8 cellular contexts compared by ENCODE assay signal in the genomic region with DNA sequence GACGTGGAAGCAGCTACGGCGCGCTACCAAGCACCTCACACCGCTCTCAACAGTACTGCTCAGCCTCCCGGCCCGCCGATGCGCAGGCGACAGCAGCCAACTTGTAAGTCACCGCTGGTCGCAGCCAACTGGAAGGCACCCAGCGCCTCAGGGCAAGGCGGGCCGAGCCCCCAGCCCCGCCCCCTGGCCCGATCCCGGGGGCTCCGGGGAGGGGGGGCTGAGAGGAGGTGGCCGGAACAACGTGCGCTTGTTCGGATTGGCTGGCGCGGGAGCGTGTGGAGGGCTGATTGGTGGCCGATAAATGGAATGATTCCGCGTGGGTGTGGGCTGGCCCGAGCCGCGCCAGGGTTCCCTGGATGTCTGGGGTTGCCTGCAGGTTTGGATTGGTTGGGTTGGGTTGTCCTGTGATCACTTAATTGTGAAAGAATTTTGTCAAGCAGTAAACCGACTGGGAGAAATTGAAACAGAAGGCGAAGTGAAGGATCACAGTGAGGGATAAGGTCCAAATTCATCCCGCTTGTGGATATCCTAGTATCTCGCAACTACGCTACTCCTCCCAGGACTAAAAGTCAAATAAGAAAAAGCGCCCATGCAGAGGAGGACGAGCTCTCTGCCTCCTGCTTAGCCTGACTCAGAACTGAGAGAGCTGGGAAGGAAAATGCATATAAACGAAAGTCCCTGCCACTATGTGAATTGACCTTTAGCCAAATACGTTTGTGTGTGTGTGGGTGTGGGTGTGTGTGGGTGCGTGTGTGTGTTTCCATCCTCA. TPM values are rescaled to one million over a fixed set of nuclear protein-coding genes. Genes with fewer than 3 reads are reported as not detected.
DNase-seq lines count a peak whose midpoint lies in the region; ATAC-seq and TF ChIP-seq lines count a peak whose summit lies in the region.

A gene with protein sequence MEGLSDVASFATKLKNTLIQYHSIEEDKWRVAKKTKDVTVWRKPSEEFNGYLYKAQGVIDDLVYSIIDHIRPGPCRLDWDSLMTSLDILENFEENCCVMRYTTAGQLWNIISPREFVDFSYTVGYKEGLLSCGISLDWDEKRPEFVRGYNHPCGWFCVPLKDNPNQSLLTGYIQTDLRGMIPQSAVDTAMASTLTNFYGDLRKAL (minus strand): TSS at position 130 of the 769 bp plus-strand sequence. CDS start 5,102 bp downstream, outside the sequence.

- peak; percentile 94 for ATAC-seq in DND-41 (ENCODE audit: insufficient read depth, low read depth)
- peak; percentile 94 for ATAC-seq in GM23338
- peak; percentile 91 for ATAC-seq in activated T-helper 17 cell treated with anti-CD3 and anti-CD28 coated beads, Interleukin-2, amount 50 U/mL, for 72 hours (replicated peaks)
- ATAC-seq in naive thymus-derived CD4-positive, alpha-beta T cell: peak; percentile 97
- peak; percentile 94 to 97 for ATAC-seq in stimulated activated naive B cell treated with anti-CD40 and anti-IgM and Interleukin-4, amounts not matched to agents 10 μg/mL and 1 μg/mL and 100 μg/mL, for 72 hours (replicated peaks)

- CTCF ChIA-PET in RWPE1 (lab: Yijun Ruan, JAX): interaction anchor here (0.6 to 1.3 kb wide), 4 partner anchors 19 to 321 kb away, joined by 3 to 6 read pairs (median 4); no protein-coding TSS in a partner anchor
- CTCF ChIA-PET in naive thymus-derived CD4-positive, alpha-beta T cell (lab: Charles Lee): interaction anchor here (1.7 to 3.4 kb wide), 2 partner anchors 19 to 355 kb away, joined by 5 to 10 read pairs; no protein-coding TSS in a partner anchor

- H3K27me3 ChIP-seq in DND-41 (ENCODE audit: insufficient read depth, low read length, poor library complexity): no peaks in the 10 kb centered on the region
- H3K27me3 ChIP-seq in GM23338 (ENCODE audit: insufficient read depth): no peaks in the 10 kb centered on the region
- H3K27me3 ChIP-seq in fibroblast of lung (ENCODE audit: control insufficient read depth, insufficient read depth, low read length): no peaks in the 10 kb centered on the region
- H3K27me3 ChIP-seq in naive thymus-derived CD4-positive, alpha-beta T cell (ENCODE audit: control insufficient read depth in 2 of 2, insufficient read depth in 2 of 2, low read length in 2 of 2): no peaks in the 10 kb centered on the region

- peak; percentile 9 for TF ChIP-seq CTCF in DND-41 (IDR thresholded peaks at IDR 0.05; ENCODE audit: borderline replicate concordance, extremely low read depth, low read length, poor library complexity, severe bottlenecking)
- TF ChIP-seq CTCF in GM23338 (conservative IDR thresholded peaks at IDR 0.05; ENCODE audit: low read depth in 2 of 2): no peak
- TF ChIP-seq CTCF in RWPE1 (conservative IDR thresholded peaks at IDR 0.05; ENCODE audit: low read depth): no peak
- TF ChIP-seq CTCF in fibroblast of lung (conservative IDR thresholded peaks at IDR 0.05 in 1 of 2, IDR thresholded peaks at IDR 0.05 in 1 of 2; ENCODE audit: low read depth in 1 of 2, low read length in 2 of 2): no peak

- H3K4me3 ChIP-seq in DND-41 (ENCODE audit: low read depth in 1 of 2, low read length in 2 of 2): peak within 1 kb of the TSS; percentile 67 to 75
- peak within 1 kb of the TSS; percentile 77 for H3K4me3 ChIP-seq in GM23338
- H3K4me3 ChIP-seq in fibroblast of lung (replicated peaks in 1 of 4; ENCODE audit: control extremely low read depth in 1 of 4, insufficient read depth in 1 of 4, low read depth in 3 of 4, low read length in 4 of 4): peak within 1 kb of the TSS; percentile 84 to 92 (median 88)
- peak within 1 kb of the TSS; percentile 81 for H3K4me3 ChIP-seq in naive thymus-derived CD4-positive, alpha-beta T cell (ENCODE audit: low read length)

- no peaks in the 10 kb centered on the region for H3K36me3 Mint-ChIP-seq in GM23338 (ENCODE audit: low read depth)
- H3K36me3 Mint-ChIP-seq in activated T-helper 17 cell treated with anti-CD3 and anti-CD28 coated beads, Interleukin-2, amount 50 U/mL, for 72 hours (ENCODE audit: low read depth): peaks cover 43% of the 10 kb centered on the region
- peaks cover 0 to 12% (median 0%) of the 10 kb centered on the region in 5 donors for H3K36me3 Mint-ChIP-seq in naive thymus-derived CD4-positive, alpha-beta T cell
- H3K36me3 Mint-ChIP-seq in stimulated activated naive B cell treated with anti-CD40 and anti-IgM and Interleukin-4, amounts not matched to agents 10 μg/mL and 1 μg/mL and 100 μg/mL, for 72 hours: peaks cover 4 to 7% of the 10 kb centered on the region in 2 donors

- H3K9me3 ChIP-seq in DND-41 (ENCODE audit: insufficient read depth, low read length, severe bottlenecking) (no peaks in the 10 kb centered on the region), fibroblast of lung (ENCODE audit: control insufficient read depth, insufficient read depth, low read depth, low read length) (no peaks in the 10 kb centered on the region)
- H3K9me3 ChIP-seq in naive thymus-derived CD4-positive, alpha-beta T cell (ENCODE audit: control insufficient read depth in 2 of 3, low read length in 3 of 3): no peaks in the 10 kb centered on the region

- peaks cover 56% of the 10 kb centered on the region for H3K4me1 ChIP-seq in DND-41 (ENCODE audit: insufficient read depth, low read length)
- H3K4me1 ChIP-seq in GM23338 (ENCODE audit: insufficient read depth): peaks cover 32% of the 10 kb centered on the region
- H3K4me1 ChIP-seq in fibroblast of lung (ENCODE audit: control insufficient read depth, extremely low read depth, insufficient read depth, low read length): peaks cover 4% of the 10 kb centered on the region
- peaks cover 0 to 14% of the 10 kb centered on the region in 2 donors for H3K4me1 ChIP-seq in naive thymus-derived CD4-positive, alpha-beta T cell (ENCODE audit: control insufficient read depth in 2 of 2, insufficient read depth in 2 of 2, low read length in 2 of 2)

- H4K20me1 ChIP-seq in DND-41 (ENCODE audit: insufficient read depth, low read length): peaks cover 16% of the 10 kb centered on the region; the same call in 1 of the 2 replicates
- H4K20me1 ChIP-seq in GM23338 (replicated peaks; ENCODE audit: insufficient read depth): peaks cover 12% of the 10 kb centered on the region; the same call in 1 of the 2 replicates
- peaks cover 3% of the 10 kb centered on the region for H4K20me1 ChIP-seq in fibroblast of lung (ENCODE audit: control insufficient read depth, extremely low read depth, insufficient read depth, low read length)

- peak within 1 kb of the TSS; percentile 84 for H2AFZ ChIP-seq in DND-41 (ENCODE audit: low read depth, low read length)
- H2AFZ ChIP-seq in GM23338: peak within 1 kb of the TSS; percentile 15; the same call in 1 of the 2 replicates
- peak within 1 kb of the TSS; percentile 86 for H2AFZ ChIP-seq in fibroblast of lung (ENCODE audit: low read length)

- H3K9ac ChIP-seq in DND-41 (ENCODE audit: low read depth, low read length): peak within 1 kb of the TSS; percentile 89
- peak within 1 kb of the TSS; percentile 95 for H3K9ac ChIP-seq in fibroblast of lung (ENCODE audit: insufficient read depth, low read length)

- peak within 1 kb of the TSS; percentile 96 for H3K27ac Mint-ChIP-seq in GM23338
- peak within 1 kb of the TSS; percentile 99 for H3K27ac Mint-ChIP-seq in activated T-helper 17 cell treated with anti-CD3 and anti-CD28 coated beads, Interleukin-2, amount 50 U/mL, for 72 hours
- peak within 1 kb of the TSS; percentile 90 to 98 (median 94) for H3K27ac Mint-ChIP-seq in naive thymus-derived CD4-positive, alpha-beta T cell
- H3K27ac Mint-ChIP-seq in stimulated activated naive B cell treated with anti-CD40 and anti-IgM and Interleukin-4, amounts not matched to agents 10 μg/mL and 1 μg/mL and 100 μg/mL, for 72 hours: peak within 1 kb of the TSS; percentile 99

- peak within 1 kb of the TSS; percentile 93 for H3K4me2 ChIP-seq in DND-41 (ENCODE audit: insufficient read depth, low read length)
- H3K4me2 ChIP-seq in GM23338: peak within 1 kb of the TSS; percentile 94
- H3K4me2 ChIP-seq in fibroblast of lung (ENCODE audit: extremely low read depth, insufficient read depth, low read length): peak within 1 kb of the TSS; percentile 98

- H3K79me2 ChIP-seq in DND-41 (ENCODE audit: insufficient read depth, low read length): peaks cover 49% of the 10 kb centered on the region
- H3K79me2 ChIP-seq in GM23338 (replicated peaks; ENCODE audit: insufficient read depth): peaks cover 44% of the 10 kb centered on the region
- peaks cover 47% of the 10 kb centered on the region for H3K79me2 ChIP-seq in fibroblast of lung (ENCODE audit: control insufficient read depth, insufficient read depth, low read length)

- no peaks in the 10 kb centered on the region for H3F3A ChIP-seq in GM23338 (replicated peaks; ENCODE audit: low read depth)

- POLR2A ChIA-PET in RWPE1 (lab: Yijun Ruan, JAX; ENCODE audit: low non-redundant PET): no interaction called here
- POLR2A ChIA-PET in naive thymus-derived CD4-positive, alpha-beta T cell (lab: Charles Lee): interaction anchor here (0.6 to 1.7 kb wide), 6 partner anchors 16 to 1466 kb away, joined by 4 to 6 read pairs (median 4); a partner anchor contains a TSS

- no peaks in the 10 kb centered on the region for H3K9me2 ChIP-seq in GM23338 (ENCODE audit: insufficient read depth)

- no peaks in the 10 kb centered on the region for H3K36me3 ChIP-seq in DND-41 (ENCODE audit: insufficient read depth, low read length)
- no peaks in the 10 kb centered on the region for H3K36me3 ChIP-seq in GM23338 (ENCODE audit: insufficient read depth)
- no peaks in the 10 kb centered on the region for H3K36me3 ChIP-seq in fibroblast of lung (ENCODE audit: control insufficient read depth, insufficient read depth, low read length)
- H3K36me3 ChIP-seq in naive thymus-derived CD4-positive, alpha-beta T cell (ENCODE audit: control insufficient read depth in 2 of 3, insufficient read depth in 3 of 3, low read length in 3 of 3): no peaks in the 10 kb centered on the region

- peaks cover 3% of the 10 kb centered on the region for H3K27me3 Mint-ChIP-seq in GM23338 (ENCODE audit: insufficient read depth, low read depth, poor library complexity)
- no peaks in the 10 kb centered on the region for H3K27me3 Mint-ChIP-seq in activated T-helper 17 cell treated with anti-CD3 and anti-CD28 coated beads, Interleukin-2, amount 50 U/mL, for 72 hours
- H3K27me3 Mint-ChIP-seq in naive thymus-derived CD4-positive, alpha-beta T cell: no peaks in the 10 kb centered on the region
- H3K27me3 Mint-ChIP-seq in stimulated activated naive B cell treated with anti-CD40 and anti-IgM and Interleukin-4, amounts not matched to agents 10 μg/mL and 1 μg/mL and 100 μg/mL, for 72 hours: no peaks in the 10 kb centered on the region

- DNase-seq in DND-41 (peak; percentile 97), GM23338 (ENCODE audit: low spot score) (peak; percentile 96), LHCN-M2 (ENCODE audit: low read depth) (peak; percentile 92), RWPE1 (ENCODE audit: low spot score) (peak; percentile 99), fibroblast of lung (ENCODE audit: low read depth in 2 of 2) (peak; percentile 97 to 98)
- DNase-seq in naive thymus-derived CD4-positive, alpha-beta T cell: peak; percentile 79 to 94 (median 92)
- DNase-seq in stimulated activated naive B cell treated with anti-CD40 and anti-IgM and Interleukin-4, amounts not matched to agents 10 μg/mL and 1 μg/mL and 100 μg/mL, for 72 hours: peak; percentile 95

- H3K4me3 Mint-ChIP-seq in GM23338: peak within 1 kb of the TSS; percentile 92
- peak within 1 kb of the TSS; percentile 96 for H3K4me3 Mint-ChIP-seq in activated T-helper 17 cell treated with anti-CD3 and anti-CD28 coated beads, Interleukin-2, amount 50 U/mL, for 72 hours
- peak within 1 kb of the TSS; percentile 91 to 100 (median 98) for H3K4me3 Mint-ChIP-seq in naive thymus-derived CD4-positive, alpha-beta T cell
- H3K4me3 Mint-ChIP-seq in stimulated activated naive B cell treated with anti-CD40 and anti-IgM and Interleukin-4, amounts not matched to agents 10 μg/mL and 1 μg/mL and 100 μg/mL, for 72 hours: peak within 1 kb of the TSS; percentile 91 to 100

- no peaks in the 10 kb centered on the region for H3K9me3 Mint-ChIP-seq in GM23338
- H3K9me3 Mint-ChIP-seq in activated T-helper 17 cell treated with anti-CD3 and anti-CD28 coated beads, Interleukin-2, amount 50 U/mL, for 72 hours: no peaks in the 10 kb centered on the region
- no peaks in the 10 kb centered on the region for H3K9me3 Mint-ChIP-seq in naive thymus-derived CD4-positive, alpha-beta T cell
- H3K9me3 Mint-ChIP-seq in stimulated activated naive B cell treated with anti-CD40 and anti-IgM and Interleukin-4, amounts not matched to agents 10 μg/mL and 1 μg/mL and 100 μg/mL, for 72 hours: no peaks in the 10 kb centered on the region

- peaks cover 41% of the 10 kb centered on the region for H3K4me1 Mint-ChIP-seq in GM23338
- peaks cover 29% of the 10 kb centered on the region for H3K4me1 Mint-ChIP-seq in activated T-helper 17 cell treated with anti-CD3 and anti-CD28 coated beads, Interleukin-2, amount 50 U/mL, for 72 hours
- H3K4me1 Mint-ChIP-seq in naive thymus-derived CD4-positive, alpha-beta T cell: peaks cover 17 to 53% (median 28%) of the 10 kb centered on the region in 7 donors
- H3K4me1 Mint-ChIP-seq in stimulated activated naive B cell treated with anti-CD40 and anti-IgM and Interleukin-4, amounts not matched to agents 10 μg/mL and 1 μg/mL and 100 μg/mL, for 72 hours: peaks cover 21 to 40% of the 10 kb centered on the region in 2 donors

- H3K27ac ChIP-seq in DND-41 (ENCODE audit: low read length) (peak within 1 kb of the TSS; percentile 99), GM23338 (ENCODE audit: low read depth) (peak within 1 kb of the TSS; percentile 90), RWPE1 (peak within 1 kb of the TSS; percentile 97), fibroblast of lung (ENCODE audit: insufficient read depth, low read length) (peak within 1 kb of the TSS; percentile 90)
- H3K27ac ChIP-seq in naive thymus-derived CD4-positive, alpha-beta T cell (ENCODE audit: low read depth, low read length): peak within 1 kb of the TSS; percentile 73

- intact Hi-C loops in naive thymus-derived CD4-positive, alpha-beta T cell (cut with micrococcal nuclease): loop anchor here (1.0 to 10.0 kb wide), 16 partner anchors 8 to 2002 kb away; a partner anchor contains a TSS

RNA-seq across cellular contexts. Expression of the gene that starts here (rescaled TPM):
- 92.0 and 106 TPM in 2 replicates for total RNA-seq in GM23338 (2014; rRNA removed; shearing (Covaris generic))
- polyA plus RNA-seq in GM23338 (2016; fragmentation: Nextera tagmentation; extraction: Ambion mirVana): 21.6 and 25.0 TPM in 2 replicates
- 25.9 and 30.2 TPM in 2 replicates for total RNA-seq in LHCN-M2 (2014; rRNA removed)
- 10.8 TPM for polyA plus RNA-seq in LHCN-M2 (2012)
- total RNA-seq in activated T-helper 17 cell treated with anti-CD3 and anti-CD28 coated beads, Interleukin-2, amount 50 U/mL, for 72 hours: 100 to 1,000 TPM in 1 of 2 donors, 10 to 100 TPM in 1; 48.7 to 102 TPM
- 88.6 and 154 TPM in 2 replicates for total RNA-seq in fibroblast of lung
- polyA plus RNA-seq in fibroblast of lung: 39.1 and 74.6 TPM in 2 replicates
- 32.6 and 53.1 TPM in 2 replicates for polyA plus RNA-seq in fibroblast of lung (2012)
- polyA minus RNA-seq in fibroblast of lung (ENCODE audit: low replicate concordance): 15.7 and 42.7 TPM in 2 replicates
- 10 to 100 TPM; 11.1 to 70.8 (median 17.1) TPM for total RNA-seq in naive thymus-derived CD4-positive, alpha-beta T cell
- polyA plus RNA-seq in naive thymus-derived CD4-positive, alpha-beta T cell: 1 to 10 TPM; 3.7 to 6.5 TPM

Comparison
In these comparisons a context has a peak if more than half of its experiments do, and no peak if none do; other contexts are left out.
1. Peak in every context shown above with its lines: DNase-seq, ATAC-seq, H3K4me3 ChIP-seq and H3K27ac ChIP-seq.
2. H2AFZ ChIP-seq: peak in every context shown above with its lines; median percentile 86 in fibroblast of lung; 84 in DND-41; 15 in GM23338.